In genomic region chr6:67757465-67758033, GRCh38 we compare ENCODE assay signal across 35 cellular contexts.
"Had no signal": no experiment of that assay in that cellular context is flagged by ENCODE, and none has a peak within 500 bp of the region (broad histone marks: within the 10 kb centered on the region; RNA-seq: fewer than 3 reads in every experiment).

No MANE protein-coding gene starts in this region.

- H3K27ac ChIP-seq: Peyer's patch, SJSA1, VCaP had no signal

- H3K9ac ChIP-seq: SK-N-SH had no signal

- H3K9me3 ChIP-seq: MG63, Peyer's patch, SK-N-SH had no signal

- H3K27me3 ChIP-seq: MG63, Peyer's patch, SJSA1 had no signal

- H3K4me3 ChIP-seq: MG63, Peyer's patch, SJSA1 had no signal

- H3K36me3 ChIP-seq: MG63, Peyer's patch, SJSA1 had no signal

- FAIRE-seq: bronchial epithelial cell had no signal

- DNase-seq: activated B cell treated with CpG ODN at 0.5 μM for 24 hours; activated CD4-positive, alpha-beta memory T cell treated with anti-CD3 and anti-CD28 coated beads, Interleukin-2, amount 10 ng/mL, durations not matched to agents 7 days and 5 days; activated CD4-positive, alpha-beta T cell treated with anti-CD3 and anti-CD28 coated beads for 48 hours; activated CD4-positive, CD25-positive, alpha-beta regulatory T cell treated with anti-CD3 and anti-CD28 coated beads, Interleukin-2, amount 50 U/mL, for 72 hours; activated CD8-positive, alpha-beta memory T cell treated with anti-CD3 and anti-CD28 coated beads for 24 hours; activated CD8-positive, alpha-beta memory T cell treated with anti-CD3 and anti-CD28 coated beads, Interleukin-2, amount 10 ng/mL, durations not matched to agents 7 days and 5 days; activated CD8-positive, alpha-beta memory T cell treated with anti-CD3 and anti-CD28 coated beads, Interleukin-2, amount 50 U/mL, for 48 hours; activated effector memory CD4-positive, alpha-beta T cell treated with Interleukin-2 at 50 U/mL for 16 hours; activated naive CD4-positive, alpha-beta T cell treated with anti-CD3 and anti-CD28 coated beads, Interleukin-2, amount 10 ng/mL, durations not matched to agents 7 days and 5 days; activated naive CD8-positive, alpha-beta T cell treated with anti-CD3 and anti-CD28 coated beads, Interleukin-2, amount 50 U/mL, for 24 hours; activated T-cell treated with anti-CD3 and anti-CD28 coated beads, Interleukin-2, amount 50 U/mL, for 48 hours; anterior cingulate cortex; caudate nucleus; Kasumi-1; KG1; MG63; MV-4-11; NCI-H1092; NCI-H1436 treated with DMSO at 0.1 percent for 48 hours; NCI-H1694 treated with DMSO at 0.1 percent for 48 hours; NCI-H2029 treated with DMSO at 0.1 percent for 48 hours; NCI-H2107; NCI-H2171; NCI-H510A; NCI-H526; NCI-H748 treated with DMSO at 0.1 percent for 48 hours; NK-92 treated with Interleukin-12 subunit alpha and Interleukin-12 subunit beta, amount 100 ng/mL, for 24 hours; PC-3; Peyer's patch; RPMI8226; SHP77 treated with DMSO at 0.1 percent for 48 hours; SK-N-SH had no signal

- H3K4me1 ChIP-seq: Peyer's patch, SJSA1 had no signal

- H3K4me2 ChIP-seq: SK-N-SH had no signal

- ATAC-seq: activated CD8-positive, alpha-beta memory T cell treated with anti-CD3 and anti-CD28 coated beads, Interleukin-2, amount 10 ng/mL, durations not matched to agents 7 days and 5 days; activated naive CD8-positive, alpha-beta T cell treated with anti-CD3 and anti-CD28 coated beads, Interleukin-2, amount 50 U/mL, for 24 hours; PC-3 had no signal
